Comparison of ENCODE assay signal across 8 cellular contexts in genomic region chr22:50627452-50627913, GRCh38. TPM values are rescaled to one million over a fixed set of nuclear protein-coding genes. Genes with fewer than 3 reads are reported as not detected.
DNase-seq lines count a peak whose midpoint lies in the region; FAIRE-seq and TF ChIP-seq lines count a peak whose summit lies in the region.

No MANE protein-coding gene starts in this region.

- H3K36me3 ChIP-seq in MM.1S (replicated peaks; ENCODE audit: insufficient read depth, low read length) (no peaks in the 10 kb centered on the region), bronchial epithelial cell (ENCODE audit: control insufficient read depth, insufficient read depth, low read length) (peaks cover 8% of the 10 kb centered on the region), tibial artery (peaks cover 0 to 16% (median 0%) of the 10 kb centered on the region in 3 donors)

- TF ChIP-seq CTCF in MM.1S (IDR thresholded peaks at IDR 0.05; ENCODE audit: low read length) (no peak), bronchial epithelial cell (IDR thresholded peaks at IDR 0.05; ENCODE audit: insufficient read depth, low read length, severe bottlenecking) (no peak), lower leg skin (IDR thresholded peaks at IDR 0.05) (no peak), tibial artery (IDR thresholded peaks at IDR 0.05) (no peak)

- intact Hi-C loops in lower leg skin (cut with DNase I; ENCODE audit: low total_unique reads), result no loop called here
- intact Hi-C loops in tibial artery (cut with DNase I; ENCODE audit: low total_unique reads), result no loop called here

- peak overlapping the region; percentile 95 for H3K4me2 ChIP-seq in MM.1S (ENCODE audit: low read depth, low read length)

- no peak for FAIRE-seq in bronchial epithelial cell (lab: Jason Lieb, UNC)

- peak overlapping the region; percentile 96 for H2AFZ ChIP-seq in MM.1S (ENCODE audit: low read length)

- no peaks in the 10 kb centered on the region for H4K20me1 ChIP-seq in MM.1S (ENCODE audit: insufficient read depth, low read length)

- no peak for TF ChIP-seq POLR2A in lower leg skin (IDR thresholded peaks at IDR 0.05)

- no peaks in the 10 kb centered on the region for H3K9me2 ChIP-seq in MM.1S (replicated peaks; ENCODE audit: insufficient read depth, low read length)

- H3K27ac ChIP-seq in MM.1S (ENCODE audit: low read length), result no peak overlapping the region; the same call in 1 of the 2 replicates
- peak overlapping the region; percentile 66 to 82 for H3K27ac ChIP-seq in tibial artery

- no peaks in the 10 kb centered on the region for H3K9me3 ChIP-seq in MM.1S (replicated peaks; ENCODE audit: insufficient read depth, low read length)
- no peaks in the 10 kb centered on the region for H3K9me3 ChIP-seq in tibial artery

- H3K4me1 ChIP-seq in MM.1S (ENCODE audit: low read length) (peaks cover 17% of the 10 kb centered on the region), tibial artery (peaks cover 0 to 18% (median 16%) of the 10 kb centered on the region in 4 donors)

- peak; percentile 27 for DNase-seq in stimulated activated CD4-positive, alpha-beta T cell treated with anti-CD3 and anti-CD28 coated beads, Interleukin-4, amount 100 ng/mL, for 24 hours
- DNase-seq in stimulated activated CD4-positive, alpha-beta T cell treated with anti-CD3 and anti-CD28 coated beads, Interleukin-1b, Interleukin-23, amount 100 ng/mL, for 48 hours, result no peak
- DNase-seq in MM.1S (peak; percentile 14), bronchial epithelial cell (ENCODE audit: low read depth) (no peak), lower leg skin (ENCODE audit: low spot score in 2 of 2) (no peak), tibial artery (no peak), T-helper 9 cell (no peak), NCI-H345 treated with DMSO at 0.1 percent for 48 hours (lab: John Stamatoyannopoulos, UW; ENCODE audit: unreplicated experiment) (no peak)

- H3K4me3 ChIP-seq in MM.1S (ENCODE audit: low read length), result peak overlapping the region; percentile 98
- peak overlapping the region; percentile 91 for H3K4me3 ChIP-seq in bronchial epithelial cell (ENCODE audit: low read depth, low read length)
- peak overlapping the region; percentile 61 for H3K4me3 ChIP-seq in lower leg skin (ENCODE audit: low read depth, poor library complexity, severe bottlenecking)
- peak overlapping the region; percentile 62 to 81 for H3K4me3 ChIP-seq in tibial artery

- H3F3A ChIP-seq in MM.1S (ENCODE audit: insufficient read depth, low read length), result no peaks in the 10 kb centered on the region; the same call in 1 of the 2 replicates

- H3K27me3 ChIP-seq in MM.1S (replicated peaks; ENCODE audit: insufficient read depth, low read length) (no peaks in the 10 kb centered on the region), bronchial epithelial cell (ENCODE audit: control insufficient read depth, insufficient read depth, low read length) (no peaks in the 10 kb centered on the region), tibial artery (no peaks in the 10 kb centered on the region)

- H3K79me2 ChIP-seq in MM.1S (ENCODE audit: low read length), result peaks cover 15% of the 10 kb centered on the region

- 10 to 14% methylated on average over 25 to 28 of the region's 28 CpGs for WGBS in lower leg skin, 2 donors

- H3K9ac ChIP-seq in MM.1S (ENCODE audit: low read length), result peak overlapping the region; percentile 85

RNA-seq across cellular contexts. Expression of gene ARSA, which starts 0.5 kb away (rescaled TPM):
- total RNA-seq in bronchial epithelial cell (12.1 and 13.6 TPM in 2 replicates), lower leg skin (10 to 100 TPM; 23.3 to 51.8 (median 30.4) TPM)

RNA-seq across cellular contexts. Expression of gene MAPK8IP2, which starts 26.9 kb away (rescaled TPM):
- 0.53 and 0.77 TPM in 2 replicates for total RNA-seq in bronchial epithelial cell
- 1 to 10 TPM; 2.1 to 5.4 (median 3.6) TPM for total RNA-seq in lower leg skin

RNA-seq across cellular contexts. Expression of gene CHKB, which starts 44.8 kb away (rescaled TPM):
- total RNA-seq in bronchial epithelial cell (27.6 and 34.3 TPM in 2 replicates), lower leg skin (10 to 100 TPM; 47.0 to 71.3 (median 66.4) TPM)

RNA-seq across cellular contexts. Expression of gene SHANK3, which starts 45.1 kb away (rescaled TPM):
- total RNA-seq in bronchial epithelial cell, result 0.79 and 0.90 TPM in 2 replicates
- total RNA-seq in lower leg skin, result 1 to 10 TPM; 4.0 to 8.9 (median 6.8) TPM

RNA-seq across cellular contexts. Expression of gene CPT1B, which starts 49.3 kb away (rescaled TPM):
- total RNA-seq in bronchial epithelial cell, result 3.4 and 8.2 TPM in 2 replicates
- 10 to 100 TPM in 1 of 4 donors, 1 to 10 TPM in 3; 4.7 to 12.0 (median 6.8) TPM for total RNA-seq in lower leg skin

Comparison
In these comparisons a context has a peak if more than half of its experiments do, and no peak if none do; other contexts are left out.
1. DNase-seq: peak in stimulated activated CD4-positive, alpha-beta T cell treated with anti-CD3 and anti-CD28 coated beads, Interleukin-4, amount 100 ng/mL, for 24 hours (single experiment) and MM.1S (single experiment); none in stimulated activated CD4-positive, alpha-beta T cell treated with anti-CD3 and anti-CD28 coated beads, Interleukin-1b, Interleukin-23, amount 100 ng/mL, for 48 hours (single experiment), bronchial epithelial cell (single experiment), lower leg skin (0 of 2), tibial artery (0 of 2), T-helper 9 cell (single experiment) and NCI-H345 treated with DMSO at 0.1 percent for 48 hours (single experiment).
2. Peak in every context shown above with its lines, with median percentiles within 50 percentile points of each other: H3K4me3 ChIP-seq.